ENCODE assay signal across 20 cellular contexts in the genomic region with DNA sequence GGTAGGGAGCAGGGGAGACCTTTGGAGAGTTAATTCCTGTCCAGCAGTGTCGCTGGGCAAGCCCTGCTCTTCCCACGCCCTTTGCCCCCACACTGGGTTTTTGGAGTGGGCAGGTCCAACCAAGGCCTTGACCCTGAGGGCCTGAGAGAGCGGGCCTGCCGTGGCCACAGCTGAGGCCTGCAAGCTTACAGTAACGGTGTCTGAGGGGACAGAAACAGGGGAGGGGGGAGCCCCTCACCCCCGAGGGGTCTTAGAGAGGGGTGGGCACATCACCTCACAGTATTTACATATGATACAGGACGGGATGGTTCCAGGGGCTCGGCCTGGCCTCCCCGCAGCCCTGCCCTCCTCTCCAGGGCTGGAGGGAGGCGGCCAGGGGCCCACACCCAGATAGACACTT. TPM values are rescaled to one million over a fixed set of nuclear protein-coding genes. Genes with fewer than 3 reads are reported as not detected.
DNase-seq lines count a peak whose midpoint lies in the region; ATAC-seq, FAIRE-seq and TF ChIP-seq lines count a peak whose summit lies in the region.
"Had no signal": no experiment of that assay in that cellular context is flagged by ENCODE, and none has a peak within 500 bp of the region (broad histone marks: within the 10 kb centered on the region; RNA-seq: fewer than 3 reads in every experiment).

No MANE protein-coding gene starts in this region.

- ATAC-seq in WTC11 (peak; percentile 40), HepG2 (peak; percentile 84), sciatic nerve (peak; percentile 68)
- ATAC-seq in stimulated activated effector memory CD8-positive, alpha-beta T cell treated with anti-CD3 and anti-CD28 coated beads, Interleukin-12 subunit alpha, Interleukin-12 subunit beta, amount 100 ng/mL, for 72 hours = no peak

- H3K27ac Mint-ChIP-seq in WTC11 = no peak overlapping the region
- H3K27ac Mint-ChIP-seq in stimulated activated effector memory CD8-positive, alpha-beta T cell treated with anti-CD3 and anti-CD28 coated beads, Interleukin-12 subunit alpha, Interleukin-12 subunit beta, amount 100 ng/mL, for 72 hours = no peak overlapping the region

- TF ChIP-seq CTCF in WTC11 (IDR thresholded peaks at IDR 0.05) = no peak
- TF ChIP-seq CTCF in HepG2 (CRISPR knock-in tag; IDR thresholded peaks at IDR 0.05) = 0 out of 2 replicates have a peak, but pooled peaks have one; percentile 30

- no peak overlapping the region for H3K27ac ChIP-seq in HepG2 (ENCODE audit: extremely low read length, insufficient read depth, low read length)

- peaks cover 27% of the 10 kb centered on the region for H3K36me3 Mint-ChIP-seq in WTC11
- no peaks in the 10 kb centered on the region for H3K36me3 Mint-ChIP-seq in stimulated activated effector memory CD8-positive, alpha-beta T cell treated with anti-CD3 and anti-CD28 coated beads, Interleukin-12 subunit alpha, Interleukin-12 subunit beta, amount 100 ng/mL, for 72 hours

- intact Hi-C loops in HepG2 (cut with micrococcal nuclease; ENCODE audit: unreplicated experiment) (no loop called here), sciatic nerve (cut with DNase I) (no loop called here)

- FAIRE-seq in HepG2 (lab: Jason Lieb, UNC) = peak; percentile 23
- FAIRE-seq: RCC 7860 had no signal

- H3K4me1 ChIP-seq in HepG2 (ENCODE audit: insufficient read depth, low read length) = peaks cover 34% of the 10 kb centered on the region
- H3K4me1 ChIP-seq: HAP-1 had no signal

- no peaks in the 10 kb centered on the region for H3K36me3 ChIP-seq in HepG2 (replicated peaks in 1 of 2; ENCODE audit: control insufficient read depth in 1 of 2, insufficient read depth in 2 of 2, low read length in 2 of 2)

- POLR2A ChIA-PET in WTC11 (lab: Charles Lee) = no interaction called here
- POLR2A ChIA-PET in HepG2 (lab: Yijun Ruan, JAX) = interaction anchor here (1.8 kb wide), 1 partner anchor 51 kb away, joined by 4 read pairs; no protein-coding TSS in a partner anchor

- peak overlapping the region; percentile 22; the same call in 1 of the 2 replicates for H3K9ac ChIP-seq in HepG2 (ENCODE audit: insufficient read depth, low read depth, low read length)
- H3K9ac ChIP-seq: SK-N-SH had no signal

- no peaks in the 10 kb centered on the region for H4K20me1 ChIP-seq in HepG2 (ENCODE audit: insufficient read depth, low read length)

- TF ChIP-seq EP300 in HepG2 (IDR thresholded peaks at IDR 0.05; ENCODE audit: low read depth in 2 of 2, low read length in 2 of 2) = no peak
- TF ChIP-seq EP300 in HepG2 (CRISPR knock-in tag; IDR thresholded peaks at IDR 0.05; ENCODE audit: borderline replicate concordance) = no peak

- DNase-seq in WTC11 (ENCODE audit: low spot score) = no peak
- no peak for DNase-seq in HepG2 (ENCODE audit: low spot score)
- DNase-seq in sciatic nerve (ENCODE audit: low spot score) = no peak
- no peak for DNase-seq in midbrain (lab: John Stamatoyannopoulos, UW)
- DNase-seq in stimulated activated effector memory CD8-positive, alpha-beta T cell treated with anti-CD3 and anti-CD28 coated beads, Interleukin-12 subunit alpha, Interleukin-12 subunit beta, amount 100 ng/mL, for 72 hours (ENCODE audit: low spot score in 2 of 2) = no peak
- DNase-seq: ACHN, COR-L47, GF-D8, IMR-90, Karpas-422, MM.1S, NCI-H1105 treated with DMSO at 0.1 percent for 48 hours, NCI-H187, NCI-H226, NCI-H526 treated with DMSO at 0.1 percent for 48 hours, Right ventricle myocardium superior, SK-N-SH had no signal

- no peaks in the 10 kb centered on the region for H3K79me2 ChIP-seq in HepG2 (ENCODE audit: insufficient read depth, low read length)

- in situ Hi-C loops in HepG2 (cut with HindIII; ENCODE audit: extremely low pct_ligation_motif_present, low pct_unique_long_range_greater_than_20kb) = no loop called here

- H3K9me3 ChIP-seq in HepG2 (ENCODE audit: low read length) = peaks cover 12% of the 10 kb centered on the region
- H3K9me3 ChIP-seq: SK-N-SH had no signal

- H3K27me3 Mint-ChIP-seq in WTC11 (ENCODE audit: low read depth) = peaks cover 11% of the 10 kb centered on the region

- no peaks in the 10 kb centered on the region for H3K27me3 ChIP-seq in HepG2 (ENCODE audit: control insufficient read depth in 1 of 2, insufficient read depth in 2 of 2, low read length in 2 of 2)

- no TSS peak for BruUV-seq in HepG2 (replicated peaks; lab: Mats Ljungman, UMichigan)

- peaks cover 19% of the 10 kb centered on the region for H3K9me3 Mint-ChIP-seq in WTC11
- peaks cover 8% of the 10 kb centered on the region for H3K9me3 Mint-ChIP-seq in stimulated activated effector memory CD8-positive, alpha-beta T cell treated with anti-CD3 and anti-CD28 coated beads, Interleukin-12 subunit alpha, Interleukin-12 subunit beta, amount 100 ng/mL, for 72 hours

- H2AFZ ChIP-seq in HepG2 (ENCODE audit: low read length) = no peak overlapping the region

- peak overlapping the region; percentile 6 to 48 (median 16); a peak in 3 of 6 replicates for H3K4me3 ChIP-seq in HepG2 (replicated peaks in 1 of 3; ENCODE audit: insufficient read depth in 1 of 3, low read depth in 2 of 3, low read length in 3 of 3)
- H3K4me3 ChIP-seq: HAP-1 had no signal

- H3K4me2 ChIP-seq in HepG2 (ENCODE audit: low read depth, low read length) = peak overlapping the region; percentile 68
- H3K4me2 ChIP-seq: SK-N-SH had no signal

- no peak for TF ChIP-seq RAD21 in HepG2 (CRISPR knock-in tag; IDR thresholded peaks at IDR 0.05)

- no peak overlapping the region for H3K4me3 Mint-ChIP-seq in WTC11
- H3K4me3 Mint-ChIP-seq in stimulated activated effector memory CD8-positive, alpha-beta T cell treated with anti-CD3 and anti-CD28 coated beads, Interleukin-12 subunit alpha, Interleukin-12 subunit beta, amount 100 ng/mL, for 72 hours = no peak overlapping the region

- CTCF ChIA-PET in WTC11 (lab: Charles Lee) (interaction anchor here (0.6 to 1.9 kb wide), 3 partner anchors 40 to 220 kb away, joined by 4 to 6 read pairs (median 4); a partner anchor contains a TSS), HepG2 (lab: Yijun Ruan, JAX; ENCODE audit: low intra/inter-chr PET ratio, low total read pairs) (no interaction called here)

- no peak for TF ChIP-seq POLR2A in HepG2 (IDR thresholded peaks at IDR 0.05; ENCODE audit: insufficient read depth in 1 of 2, low read depth in 2 of 2, low read length in 2 of 2)

- 0% methylated on average over 5 of the region's 10 CpGs for WGBS in HepG2 (ENCODE audit: low lambda C conversion rate)

- H3K4me1 Mint-ChIP-seq in WTC11 = no peaks in the 10 kb centered on the region
- H3K4me1 Mint-ChIP-seq in stimulated activated effector memory CD8-positive, alpha-beta T cell treated with anti-CD3 and anti-CD28 coated beads, Interleukin-12 subunit alpha, Interleukin-12 subunit beta, amount 100 ng/mL, for 72 hours = no peaks in the 10 kb centered on the region

RNA-seq across cellular contexts. Expression of a gene that starts 14.6 kb away (rescaled TPM):
- 0.92 to 1.8 TPM (median 1.4 TPM) in 3 replicates for total RNA-seq in WTC11 (2021)
- 0.87 and 1.4 TPM in 2 replicates for total RNA-seq in HepG2 (2016; rRNA removed; fragmentation: Illumina TruSeq; extraction: Trizol)
- total RNA-seq in HepG2 (2016; cell fraction: cytosol; rRNA removed; fragmentation: Illumina TruSeq; extraction: Trizol; ENCODE audit: low read depth) = 1.4 and 1.6 TPM in 2 replicates
- total RNA-seq in HepG2 (2016; cell fraction: insoluble cytoplasmic fraction; rRNA removed; fragmentation: Illumina TruSeq; extraction: Trizol) = 1.4 and 2.0 TPM in 2 replicates
- 1.3 and 1.4 TPM in 2 replicates for total RNA-seq in HepG2 (2016; cell fraction: membrane; rRNA removed; fragmentation: Illumina TruSeq; extraction: Trizol)
- 1.1 TPM in 1 of 2 replicates, not detected in the other for total RNA-seq in HepG2 (2016; cell fraction: nucleus; rRNA removed; fragmentation: Illumina TruSeq; extraction: Trizol)
- polyA plus RNA-seq in HepG2 (2011; rRNA removed) = 0.33 and 0.59 TPM in 2 replicates
- polyA plus RNA-seq in HepG2 (2011; cell fraction: cytosol; rRNA removed) = 0.42 and 0.54 TPM in 2 replicates
- polyA plus RNA-seq in HepG2 (2011; cell fraction: nucleus; rRNA removed) = not detected in 2 replicates
- 0.41 and 0.44 TPM in 2 replicates for polyA plus RNA-seq in HepG2 (2012)
- 1.4 and 1.7 TPM in 2 replicates for polyA plus RNA-seq in HepG2 (2016; cell fraction: cytosol; fragmentation: Illumina TruSeq; extraction: Trizol; ENCODE audit: low read depth)
- 1.0 and 1.1 TPM in 2 replicates for polyA plus RNA-seq in HepG2 (2016; cell fraction: insoluble cytoplasmic fraction; fragmentation: Illumina TruSeq; extraction: Trizol; ENCODE audit: low read depth)
- polyA plus RNA-seq in HepG2 (2016; cell fraction: membrane; fragmentation: Illumina TruSeq; extraction: Trizol; ENCODE audit: low read depth) = 1.1 and 1.2 TPM in 2 replicates
- polyA plus RNA-seq in HepG2 (2016; cell fraction: nucleus; fragmentation: Illumina TruSeq; extraction: Trizol; ENCODE audit: insufficient read depth, low read depth) = 1.7 TPM in 1 of 2 replicates, not detected in the other
- not detected in 2 replicates for polyA minus RNA-seq in HepG2 (2011; rRNA and poly(A)+ RNA removed; ENCODE audit: low replicate concordance)
- not detected in 2 replicates for polyA minus RNA-seq in HepG2 (2011; cell fraction: cytosol; rRNA and poly(A)+ RNA removed)
- polyA minus RNA-seq in HepG2 (2011; cell fraction: nucleus; rRNA and poly(A)+ RNA removed) = not detected in 2 replicates
- not detected for total RNA-seq in sciatic nerve
- total RNA-seq: Daoy, IMR-90, Right ventricle myocardium superior had no signal
- polyA plus RNA-seq: IMR-90, SK-N-SH had no signal

RNA-seq across cellular contexts. Expression of a gene that starts 26.8 kb away (rescaled TPM):
- total RNA-seq in WTC11 (2021) (64.5 to 71.9 TPM (median 71.5 TPM) in 3 replicates), HepG2 (2016; rRNA removed; fragmentation: Illumina TruSeq; extraction: Trizol) (0.46 and 0.80 TPM in 2 replicates), sciatic nerve (2.2 TPM)
- 0.44 and 0.61 TPM in 2 replicates for total RNA-seq in HepG2 (2016; cell fraction: cytosol; rRNA removed; fragmentation: Illumina TruSeq; extraction: Trizol; ENCODE audit: low read depth)
- total RNA-seq in HepG2 (2016; cell fraction: insoluble cytoplasmic fraction; rRNA removed; fragmentation: Illumina TruSeq; extraction: Trizol) = 0.37 and 0.48 TPM in 2 replicates
- 1.1 TPM in 2 replicates for total RNA-seq in HepG2 (2016; cell fraction: membrane; rRNA removed; fragmentation: Illumina TruSeq; extraction: Trizol)
- 0.56 and 0.75 TPM in 2 replicates for total RNA-seq in HepG2 (2016; cell fraction: nucleus; rRNA removed; fragmentation: Illumina TruSeq; extraction: Trizol)
- polyA plus RNA-seq in HepG2 (2011; rRNA removed) = 0.08 and 0.09 TPM in 2 replicates
- 0.09 TPM in 1 of 2 replicates, not detected in the other for polyA plus RNA-seq in HepG2 (2011; cell fraction: cytosol; rRNA removed)
- 0.27 and 0.28 TPM in 2 replicates for polyA plus RNA-seq in HepG2 (2011; cell fraction: nucleus; rRNA removed)
- polyA plus RNA-seq in HepG2 (2012) = 0.05 TPM in 1 of 2 replicates, not detected in the other
- polyA plus RNA-seq in HepG2 (2016; cell fraction: cytosol; fragmentation: Illumina TruSeq; extraction: Trizol; ENCODE audit: low read depth) = 0.61 and 0.75 TPM in 2 replicates
- 0.61 and 1.6 TPM in 2 replicates for polyA plus RNA-seq in HepG2 (2016; cell fraction: insoluble cytoplasmic fraction; fragmentation: Illumina TruSeq; extraction: Trizol; ENCODE audit: low read depth)
- 0.93 and 1.2 TPM in 2 replicates for polyA plus RNA-seq in HepG2 (2016; cell fraction: membrane; fragmentation: Illumina TruSeq; extraction: Trizol; ENCODE audit: low read depth)
- polyA plus RNA-seq in HepG2 (2016; cell fraction: nucleus; fragmentation: Illumina TruSeq; extraction: Trizol; ENCODE audit: insufficient read depth, low read depth) = 1.5 and 3.3 TPM in 2 replicates
- 0.18 TPM in 1 of 2 replicates, not detected in the other for polyA minus RNA-seq in HepG2 (2011; rRNA and poly(A)+ RNA removed; ENCODE audit: low replicate concordance)
- polyA minus RNA-seq in HepG2 (2011; cell fraction: cytosol; rRNA and poly(A)+ RNA removed) = not detected in 2 replicates
- polyA minus RNA-seq in HepG2 (2011; cell fraction: nucleus; rRNA and poly(A)+ RNA removed) = not detected in 2 replicates
- total RNA-seq: IMR-90 had no signal
- polyA plus RNA-seq: IMR-90 had no signal

RNA-seq across cellular contexts. Expression of a gene that starts 40.0 kb away (rescaled TPM):
- total RNA-seq in WTC11 (2021) (2.1 to 4.3 TPM (median 2.8 TPM) in 3 replicates), HepG2 (2016; rRNA removed; fragmentation: Illumina TruSeq; extraction: Trizol) (3.4 and 7.0 TPM in 2 replicates), sciatic nerve (0.76 TPM)
- total RNA-seq in HepG2 (2016; cell fraction: cytosol; rRNA removed; fragmentation: Illumina TruSeq; extraction: Trizol; ENCODE audit: low read depth) = 1.7 and 1.8 TPM in 2 replicates
- total RNA-seq in HepG2 (2016; cell fraction: insoluble cytoplasmic fraction; rRNA removed; fragmentation: Illumina TruSeq; extraction: Trizol) = 3.3 and 4.9 TPM in 2 replicates
- 1.4 and 1.9 TPM in 2 replicates for total RNA-seq in HepG2 (2016; cell fraction: membrane; rRNA removed; fragmentation: Illumina TruSeq; extraction: Trizol)
- total RNA-seq in HepG2 (2016; cell fraction: nucleus; rRNA removed; fragmentation: Illumina TruSeq; extraction: Trizol) = 1.8 and 2.1 TPM in 2 replicates
- polyA plus RNA-seq in HepG2 (2011; rRNA removed) = 4.8 and 5.8 TPM in 2 replicates
- polyA plus RNA-seq in HepG2 (2011; cell fraction: cytosol; rRNA removed) = 4.1 and 5.0 TPM in 2 replicates
- 2.5 and 3.0 TPM in 2 replicates for polyA plus RNA-seq in HepG2 (2011; cell fraction: nucleus; rRNA removed)
- polyA plus RNA-seq in HepG2 (2012) = 4.1 and 6.6 TPM in 2 replicates
- 0.69 and 0.86 TPM in 2 replicates for polyA plus RNA-seq in HepG2 (2016; cell fraction: cytosol; fragmentation: Illumina TruSeq; extraction: Trizol; ENCODE audit: low read depth)
- polyA plus RNA-seq in HepG2 (2016; cell fraction: insoluble cytoplasmic fraction; fragmentation: Illumina TruSeq; extraction: Trizol; ENCODE audit: low read depth) = 4.5 and 4.9 TPM in 2 replicates
- 0.82 and 0.95 TPM in 2 replicates for polyA plus RNA-seq in HepG2 (2016; cell fraction: membrane; fragmentation: Illumina TruSeq; extraction: Trizol; ENCODE audit: low read depth)
- 2.4 and 2.7 TPM in 2 replicates for polyA plus RNA-seq in HepG2 (2016; cell fraction: nucleus; fragmentation: Illumina TruSeq; extraction: Trizol; ENCODE audit: insufficient read depth, low read depth)
- polyA minus RNA-seq in HepG2 (2011; rRNA and poly(A)+ RNA removed; ENCODE audit: low replicate concordance) = 0.91 and 4.7 TPM in 2 replicates
- polyA minus RNA-seq in HepG2 (2011; cell fraction: cytosol; rRNA and poly(A)+ RNA removed) = 0.79 and 1.8 TPM in 2 replicates
- polyA minus RNA-seq in HepG2 (2011; cell fraction: nucleus; rRNA and poly(A)+ RNA removed) = 2.3 and 3.9 TPM in 2 replicates

RNA-seq across cellular contexts. Expression of a gene that starts 49.1 kb away (rescaled TPM):
- total RNA-seq in WTC11 (2021) (2,196 to 2,477 TPM (median 2,436 TPM) in 3 replicates), HepG2 (2016; rRNA removed; fragmentation: Illumina TruSeq; extraction: Trizol) (623 and 7,407 TPM in 2 replicates), sciatic nerve (1,748 TPM)
- 43,967 and 49,615 TPM in 2 replicates for total RNA-seq in HepG2 (2016; cell fraction: cytosol; rRNA removed; fragmentation: Illumina TruSeq; extraction: Trizol; ENCODE audit: low read depth)
- 747 and 6,785 TPM in 2 replicates for total RNA-seq in HepG2 (2016; cell fraction: insoluble cytoplasmic fraction; rRNA removed; fragmentation: Illumina TruSeq; extraction: Trizol)
- total RNA-seq in HepG2 (2016; cell fraction: membrane; rRNA removed; fragmentation: Illumina TruSeq; extraction: Trizol) = 4,501 and 5,797 TPM in 2 replicates
- total RNA-seq in HepG2 (2016; cell fraction: nucleus; rRNA removed; fragmentation: Illumina TruSeq; extraction: Trizol) = 25,631 and 27,214 TPM in 2 replicates
- not detected in 2 replicates for polyA plus RNA-seq in HepG2 (2011; rRNA removed)
- under 0.01 TPM in 2 replicates for polyA plus RNA-seq in HepG2 (2011; cell fraction: cytosol; rRNA removed)
- under 0.01 TPM in 2 replicates for polyA plus RNA-seq in HepG2 (2011; cell fraction: nucleus; rRNA removed)
- 161 and 404 TPM in 2 replicates for polyA plus RNA-seq in HepG2 (2012)
- 58.8 TPM in 1 of 2 replicates, not detected in the other for polyA plus RNA-seq in HepG2 (2016; cell fraction: cytosol; fragmentation: Illumina TruSeq; extraction: Trizol; ENCODE audit: low read depth)
- polyA plus RNA-seq in HepG2 (2016; cell fraction: insoluble cytoplasmic fraction; fragmentation: Illumina TruSeq; extraction: Trizol; ENCODE audit: low read depth) = not detected in 2 replicates
- not detected in 2 replicates for polyA plus RNA-seq in HepG2 (2016; cell fraction: membrane; fragmentation: Illumina TruSeq; extraction: Trizol; ENCODE audit: low read depth)
- 62.4 TPM in 1 of 2 replicates, not detected in the other for polyA plus RNA-seq in HepG2 (2016; cell fraction: nucleus; fragmentation: Illumina TruSeq; extraction: Trizol; ENCODE audit: insufficient read depth, low read depth)
- under 0.01 TPM in 2 replicates for polyA minus RNA-seq in HepG2 (2011; rRNA and poly(A)+ RNA removed; ENCODE audit: low replicate concordance)
- 32,519 and 40,246 TPM in 2 replicates for polyA minus RNA-seq in HepG2 (2011; cell fraction: cytosol; rRNA and poly(A)+ RNA removed)
- polyA minus RNA-seq in HepG2 (2011; cell fraction: nucleus; rRNA and poly(A)+ RNA removed) = under 0.01 TPM in 2 replicates
- polyA plus RNA-seq: IMR-90, SK-N-SH had no signal

RNA-seq across cellular contexts. Expression of a gene that starts 50.5 kb away (rescaled TPM):
- 2,632 to 2,764 TPM (median 2,673 TPM) in 3 replicates for total RNA-seq in WTC11 (2021)
- 1,104 and 11,327 TPM in 2 replicates for total RNA-seq in HepG2 (2016; rRNA removed; fragmentation: Illumina TruSeq; extraction: Trizol)
- total RNA-seq in HepG2 (2016; cell fraction: cytosol; rRNA removed; fragmentation: Illumina TruSeq; extraction: Trizol; ENCODE audit: low read depth) = 75,622 and 87,357 TPM in 2 replicates
- total RNA-seq in HepG2 (2016; cell fraction: insoluble cytoplasmic fraction; rRNA removed; fragmentation: Illumina TruSeq; extraction: Trizol) = 1,281 and 10,696 TPM in 2 replicates
- 7,098 and 8,950 TPM in 2 replicates for total RNA-seq in HepG2 (2016; cell fraction: membrane; rRNA removed; fragmentation: Illumina TruSeq; extraction: Trizol)
- total RNA-seq in HepG2 (2016; cell fraction: nucleus; rRNA removed; fragmentation: Illumina TruSeq; extraction: Trizol) = 36,023 and 40,311 TPM in 2 replicates
- under 0.01 TPM in 2 replicates for polyA plus RNA-seq in HepG2 (2011; rRNA removed)
- polyA plus RNA-seq in HepG2 (2011; cell fraction: cytosol; rRNA removed) = under 0.01 TPM in 2 replicates
- under 0.01 TPM in 2 replicates for polyA plus RNA-seq in HepG2 (2011; cell fraction: nucleus; rRNA removed)
- 161 and 363 TPM in 2 replicates for polyA plus RNA-seq in HepG2 (2012)
- 126 TPM in 1 of 2 replicates, not detected in the other for polyA plus RNA-seq in HepG2 (2016; cell fraction: cytosol; fragmentation: Illumina TruSeq; extraction: Trizol; ENCODE audit: low read depth)
- polyA plus RNA-seq in HepG2 (2016; cell fraction: insoluble cytoplasmic fraction; fragmentation: Illumina TruSeq; extraction: Trizol; ENCODE audit: low read depth) = not detected in 2 replicates
- polyA plus RNA-seq in HepG2 (2016; cell fraction: membrane; fragmentation: Illumina TruSeq; extraction: Trizol; ENCODE audit: low read depth) = not detected in 2 replicates
- polyA plus RNA-seq in HepG2 (2016; cell fraction: nucleus; fragmentation: Illumina TruSeq; extraction: Trizol; ENCODE audit: insufficient read depth, low read depth) = 46.8 TPM in 1 of 2 replicates, not detected in the other
- polyA minus RNA-seq in HepG2 (2011; rRNA and poly(A)+ RNA removed; ENCODE audit: low replicate concordance) = under 0.01 TPM in 2 replicates
- polyA minus RNA-seq in HepG2 (2011; cell fraction: cytosol; rRNA and poly(A)+ RNA removed) = 35,022 and 47,630 TPM in 2 replicates
- under 0.01 TPM in 2 replicates for polyA minus RNA-seq in HepG2 (2011; cell fraction: nucleus; rRNA and poly(A)+ RNA removed)
- total RNA-seq in sciatic nerve = 15,390 TPM
- polyA plus RNA-seq: IMR-90, SK-N-SH had no signal

Comparison
In these comparisons a context has a peak if more than half of its experiments do, and no peak if none do; other contexts are left out.
1. RNA of a gene that starts 26.8 kb away (total RNA-seq): 64.5 to 71.9 TPM in WTC11; 2.2 TPM in sciatic nerve (single experiment) and 0.37 to 1.1 TPM in HepG2; every median in the first group is over 10 times any median in the second.